23 cellular contexts compared by ENCODE assay signal in genomic region chr2:133836220-133836619, GRCh38.
DNase-seq lines count a peak whose midpoint lies in the region; ATAC-seq and TF ChIP-seq lines count a peak whose summit lies in the region.
"Had no signal": no experiment of that assay in that cellular context is flagged by ENCODE, and none has a peak within 500 bp of the region (broad histone marks: within the 10 kb centered on the region; RNA-seq: fewer than 3 reads in every experiment).

No MANE protein-coding gene starts in this region.

- no peak overlapping the region for H3K4me3 Mint-ChIP-seq in stimulated activated effector memory CD8-positive, alpha-beta T cell treated with anti-CD3 and anti-CD28 coated beads, Interleukin-12 subunit alpha, Interleukin-12 subunit beta, amount 100 ng/mL, for 72 hours
- H3K4me3 Mint-ChIP-seq in activated naive CD8-positive, alpha-beta T cell treated with anti-CD3 and anti-CD28 coated beads, Interleukin-2, amount 50 U/mL, for 24 hours = no peak overlapping the region
- H3K4me3 Mint-ChIP-seq: activated CD8-positive, alpha-beta T cell treated with anti-CD3 and anti-CD28 coated beads, Interleukin-2, amount 10 ng/mL, durations not matched to agents 7 days and 5 days; activated naive CD4-positive, alpha-beta T cell treated with anti-CD3 and anti-CD28 coated beads for 36 hours; activated T-cell treated with anti-CD3 and anti-CD28 coated beads, Interleukin-2, amount 50 U/mL, for 24 hours; naive thymus-derived CD8-positive, alpha-beta T cell; stimulated activated naive CD8-positive, alpha-beta T cell treated with anti-CD3 and anti-CD28 coated beads, Interleukin-15, Interleukin-2, amounts not matched to agents 100 ng/mL and 50 ng/mL, for 24 hours had no signal

- no peaks in the 10 kb centered on the region for H3K9me3 Mint-ChIP-seq in stimulated activated effector memory CD8-positive, alpha-beta T cell treated with anti-CD3 and anti-CD28 coated beads, Interleukin-12 subunit alpha, Interleukin-12 subunit beta, amount 100 ng/mL, for 72 hours
- no peaks in the 10 kb centered on the region for H3K9me3 Mint-ChIP-seq in activated naive CD8-positive, alpha-beta T cell treated with anti-CD3 and anti-CD28 coated beads, Interleukin-2, amount 50 U/mL, for 24 hours
- H3K9me3 Mint-ChIP-seq: activated naive CD4-positive, alpha-beta T cell treated with anti-CD3 and anti-CD28 coated beads for 36 hours; activated T-cell treated with anti-CD3 and anti-CD28 coated beads, Interleukin-2, amount 50 U/mL, for 24 hours; naive thymus-derived CD8-positive, alpha-beta T cell; stimulated activated naive CD8-positive, alpha-beta T cell treated with anti-CD3 and anti-CD28 coated beads, Interleukin-15, Interleukin-2, amounts not matched to agents 100 ng/mL and 50 ng/mL, for 24 hours had no signal

- H4K8ac ChIP-seq in IMR-90 (ENCODE audit: low read depth in 2 of 2, low read length in 2 of 2) (peak overlapping the region; percentile 88 to 93), mesendoderm (ENCODE audit: low read depth, low read length) (no peak overlapping the region)

- H3K23ac ChIP-seq in IMR-90 (ENCODE audit: low read depth, low read length) = peak overlapping the region; percentile 18; the same call in 1 of the 2 replicates
- H3K23ac ChIP-seq in mesendoderm (ENCODE audit: low read length) = no peak overlapping the region

- CTCF ChIA-PET in IMR-90 (lab: Yijun Ruan, JAX) = interaction anchor here (0.5 kb wide), 1 partner anchor 275 kb away, joined by 3 read pairs; no protein-coding TSS in a partner anchor

- peaks cover 3% of the 10 kb centered on the region for H3K27me3 Mint-ChIP-seq in activated naive CD8-positive, alpha-beta T cell treated with anti-CD3 and anti-CD28 coated beads, Interleukin-2, amount 50 U/mL, for 24 hours
- H3K27me3 Mint-ChIP-seq: activated T-cell treated with anti-CD3 and anti-CD28 coated beads, Interleukin-2, amount 50 U/mL, for 24 hours had no signal

- H3K27ac Mint-ChIP-seq in stimulated activated effector memory CD8-positive, alpha-beta T cell treated with anti-CD3 and anti-CD28 coated beads, Interleukin-12 subunit alpha, Interleukin-12 subunit beta, amount 100 ng/mL, for 72 hours = no peak overlapping the region
- H3K27ac Mint-ChIP-seq in activated naive CD8-positive, alpha-beta T cell treated with anti-CD3 and anti-CD28 coated beads, Interleukin-2, amount 50 U/mL, for 24 hours = no peak overlapping the region
- H3K27ac Mint-ChIP-seq: activated CD8-positive, alpha-beta T cell treated with anti-CD3 and anti-CD28 coated beads, Interleukin-2, amount 10 ng/mL, durations not matched to agents 7 days and 5 days; activated naive CD4-positive, alpha-beta T cell treated with anti-CD3 and anti-CD28 coated beads for 36 hours; activated T-cell treated with anti-CD3 and anti-CD28 coated beads, Interleukin-2, amount 50 U/mL, for 24 hours; stimulated activated naive CD8-positive, alpha-beta T cell treated with anti-CD3 and anti-CD28 coated beads, Interleukin-15, Interleukin-2, amounts not matched to agents 100 ng/mL and 50 ng/mL, for 24 hours had no signal

- no peak for TF ChIP-seq RAD21 in IMR-90 (IDR thresholded peaks at IDR 0.05; ENCODE audit: low read length)

- in situ Hi-C loops in IMR-90 (cut with MboI; ENCODE audit: low sequenced_read_pairs) = loop anchor here (25.0 kb wide), 1 partner anchor 1174 kb away; the partner anchor contains the start of gene LYPD1

- peak overlapping the region; percentile 90 for H3K4ac ChIP-seq in IMR-90 (ENCODE audit: low read depth, low read length)
- no peak overlapping the region for H3K4ac ChIP-seq in mesendoderm (ENCODE audit: low read depth, low read length)

- no CpG with 5 or more reads among the region's 2 CpGs for WGBS in IMR-90 (ENCODE audit: extremely low coverage in 2 of 2, insufficient read length in 1 of 2), 2 experiments
- WGBS in mesendoderm (ENCODE audit: extremely low coverage, insufficient coverage, low lambda C conversion rate) = no CpG with 5 or more reads among the region's 2 CpGs

- H4K5ac ChIP-seq in IMR-90 (ENCODE audit: low read depth, low read length) (peak overlapping the region; percentile 27), mesendoderm (ENCODE audit: low read length) (no peak overlapping the region)

- no peaks in the 10 kb centered on the region for H4K20me1 ChIP-seq in IMR-90 (ENCODE audit: insufficient read depth, low read length)

- peak overlapping the region; percentile 63 for H2AFZ ChIP-seq in IMR-90 (replicated peaks; ENCODE audit: low read length, poor library complexity)
- H2AFZ ChIP-seq: hepatocyte had no signal

- H4K91ac ChIP-seq in IMR-90 (ENCODE audit: insufficient read depth, low read depth, low read length) = peak overlapping the region; percentile 95

- no peaks in the 10 kb centered on the region for H3K4me1 Mint-ChIP-seq in stimulated activated effector memory CD8-positive, alpha-beta T cell treated with anti-CD3 and anti-CD28 coated beads, Interleukin-12 subunit alpha, Interleukin-12 subunit beta, amount 100 ng/mL, for 72 hours
- no peaks in the 10 kb centered on the region for H3K4me1 Mint-ChIP-seq in activated naive CD8-positive, alpha-beta T cell treated with anti-CD3 and anti-CD28 coated beads, Interleukin-2, amount 50 U/mL, for 24 hours

- no peak overlapping the region for H3K4me3 ChIP-seq in IMR-90 (ENCODE audit: insufficient read depth, low read depth, low read length)
- no peak overlapping the region for H3K4me3 ChIP-seq in mesendoderm (ENCODE audit: low read length)
- H3K4me3 ChIP-seq: hepatocyte, SJSA1, transverse colon had no signal

- H3K36me3 Mint-ChIP-seq in stimulated activated effector memory CD8-positive, alpha-beta T cell treated with anti-CD3 and anti-CD28 coated beads, Interleukin-12 subunit alpha, Interleukin-12 subunit beta, amount 100 ng/mL, for 72 hours = no peaks in the 10 kb centered on the region
- no peaks in the 10 kb centered on the region for H3K36me3 Mint-ChIP-seq in activated naive CD8-positive, alpha-beta T cell treated with anti-CD3 and anti-CD28 coated beads, Interleukin-2, amount 50 U/mL, for 24 hours (ENCODE audit: low read depth)
- H3K36me3 Mint-ChIP-seq: naive thymus-derived CD8-positive, alpha-beta T cell had no signal

- no peak overlapping the region for H3K4me2 ChIP-seq in IMR-90 (ENCODE audit: low read depth, low read length)
- no peak overlapping the region for H3K4me2 ChIP-seq in mesendoderm (ENCODE audit: low read length)
- H3K4me2 ChIP-seq: hepatocyte had no signal

- intact Hi-C loops in IMR-90 (cut with micrococcal nuclease) = no loop called here

- H3K36me3 ChIP-seq in IMR-90 (ENCODE audit: control insufficient read depth, insufficient read depth, low read length) (no peaks in the 10 kb centered on the region), mesendoderm (ENCODE audit: control insufficient read depth, insufficient read depth, low read length) (no peaks in the 10 kb centered on the region)
- H3K36me3 ChIP-seq: SJSA1, transverse colon had no signal

- POLR2A ChIA-PET in IMR-90 (lab: Charles Lee; ENCODE audit: unreplicated experiment) = interaction anchor here (0.5 kb wide), 1 partner anchor 762 kb away, joined by 10 read pairs; no protein-coding TSS in a partner anchor

- H3K27me3 ChIP-seq in IMR-90 (ENCODE audit: control insufficient read depth, insufficient read depth, low read length) (no peaks in the 10 kb centered on the region), mesendoderm (ENCODE audit: insufficient read depth, low read length, poor library complexity) (no peaks in the 10 kb centered on the region)
- H3K27me3 ChIP-seq: hepatocyte, SJSA1, transverse colon had no signal

- H3K14ac ChIP-seq in IMR-90 (replicated peaks; ENCODE audit: low read depth, low read length) = peak overlapping the region; percentile 91

- DNase-seq in IMR-90 (no peak), medulla oblongata (ENCODE audit: extremely low spot score) (peak; percentile 9), DMS114 treated with DMSO at 0.1 percent for 48 hours (lab: John Stamatoyannopoulos, UW; ENCODE audit: unreplicated experiment) (no peak), mesendoderm (no peak)
- no peak for DNase-seq in stimulated activated effector memory CD8-positive, alpha-beta T cell treated with anti-CD3 and anti-CD28 coated beads, Interleukin-12 subunit alpha, Interleukin-12 subunit beta, amount 100 ng/mL, for 72 hours (ENCODE audit: low spot score in 2 of 2)
- DNase-seq in activated naive CD8-positive, alpha-beta T cell treated with anti-CD3 and anti-CD28 coated beads, Interleukin-2, amount 50 U/mL, for 24 hours = no peak
- DNase-seq: activated CD8-positive, alpha-beta T cell treated with anti-CD3 and anti-CD28 coated beads, Interleukin-2, amount 10 ng/mL, durations not matched to agents 7 days and 5 days; activated naive CD4-positive, alpha-beta T cell treated with anti-CD3 and anti-CD28 coated beads for 36 hours; activated T-cell treated with anti-CD3 and anti-CD28 coated beads, Interleukin-2, amount 50 U/mL, for 24 hours; anterior cingulate cortex; central memory CD4-positive, alpha-beta T cell; naive thymus-derived CD8-positive, alpha-beta T cell; NCI-H1417; NCI-H2171; NCI-H748 treated with DMSO at 0.1 percent for 48 hours; posterior cingulate gyrus; transverse colon had no signal

- peaks cover 30% of the 10 kb centered on the region for H3K9me1 ChIP-seq in IMR-90 (ENCODE audit: insufficient read depth, low read length)

- H2BK120ac ChIP-seq in IMR-90 (ENCODE audit: low read depth, low read length) = peak overlapping the region; percentile 96
- H2BK120ac ChIP-seq in mesendoderm (ENCODE audit: low read depth, low read length) = no peak overlapping the region

- H3K79me2 ChIP-seq in mesendoderm (ENCODE audit: control insufficient read depth, insufficient read depth, low read length) = no peaks in the 10 kb centered on the region
- H3K79me2 ChIP-seq: hepatocyte had no signal

- peak overlapping the region; percentile 52; the same call in 1 of the 2 replicates for H3K27ac ChIP-seq in IMR-90 (ENCODE audit: insufficient read depth, low read length)
- no peak overlapping the region for H3K27ac ChIP-seq in mesendoderm (ENCODE audit: low read depth, low read length)
- H3K27ac ChIP-seq: epithelial cell of prostate, hepatocyte, SJSA1, transverse colon had no signal

- H3K18ac ChIP-seq in IMR-90 (ENCODE audit: low read depth, low read length) = peak overlapping the region; percentile 54
- no peak overlapping the region for H3K18ac ChIP-seq in mesendoderm (ENCODE audit: low read length)

- peak overlapping the region; percentile 68 for H2BK20ac ChIP-seq in IMR-90 (ENCODE audit: low read depth, low read length)

- peak overlapping the region; percentile 92 for H2AK9ac ChIP-seq in IMR-90 (replicated peaks; ENCODE audit: low read depth, low read length, poor library complexity)

- BruUV-seq in IMR-90 (replicated peaks; lab: Mats Ljungman, UMichigan) = no TSS peak

- H2AK5ac ChIP-seq in IMR-90 (ENCODE audit: low read depth, low read length) (peak overlapping the region; percentile 99), mesendoderm (ENCODE audit: low read length) (no peak overlapping the region)

- H2BK15ac ChIP-seq in IMR-90 (ENCODE audit: low read depth, low read length) = peak overlapping the region; percentile 97; the same call in 2 of the 3 replicates
- H2BK15ac ChIP-seq in mesendoderm (replicated peaks; ENCODE audit: low read depth) = no peak overlapping the region

- H2BK5ac ChIP-seq in IMR-90 (ENCODE audit: low read depth, low read length, poor library complexity, severe bottlenecking) (peak overlapping the region; percentile 89), mesendoderm (ENCODE audit: low read length) (no peak overlapping the region)

- H3K4me1 ChIP-seq in IMR-90 (ENCODE audit: control insufficient read depth, insufficient read depth, low read length) (peaks cover 20% of the 10 kb centered on the region), mesendoderm (ENCODE audit: control insufficient read depth, low read depth, low read length) (no peaks in the 10 kb centered on the region)
- H3K4me1 ChIP-seq: transverse colon had no signal

- H3K79me1 ChIP-seq in IMR-90 (ENCODE audit: low read depth in 1 of 2, low read length in 2 of 2) (peaks cover 0 to 29% of the 10 kb centered on the region in 2 experiments; a peak in 2 of 4 replicates), mesendoderm (ENCODE audit: low read length) (no peaks in the 10 kb centered on the region)

- peak overlapping the region; percentile 16; the same call in 1 of the 2 replicates for H3K56ac ChIP-seq in IMR-90 (ENCODE audit: extremely low read depth, insufficient read depth, low read length)
- H3K56ac ChIP-seq in mesendoderm (ENCODE audit: low read length) = no peak overlapping the region

- dilution Hi-C loops in IMR-90 (cut with HindIII; ENCODE audit: low sequenced_read_pairs, unreplicated experiment) = no loop called here

- ATAC-seq in GM18868 (IDR thresholded peaks at IDR 0.05; ENCODE audit: unreplicated experiment) (peak; percentile 83), HG02623 (IDR thresholded peaks at IDR 0.05; ENCODE audit: unreplicated experiment) (peak; percentile 52), IMR-90 (ENCODE audit: low read depth) (no peak)
- ATAC-seq in stimulated activated effector memory CD8-positive, alpha-beta T cell treated with anti-CD3 and anti-CD28 coated beads, Interleukin-12 subunit alpha, Interleukin-12 subunit beta, amount 100 ng/mL, for 72 hours = no peak
- no peak for ATAC-seq in activated naive CD8-positive, alpha-beta T cell treated with anti-CD3 and anti-CD28 coated beads, Interleukin-2, amount 50 U/mL, for 24 hours
- ATAC-seq: activated CD8-positive, alpha-beta T cell treated with anti-CD3 and anti-CD28 coated beads, Interleukin-2, amount 10 ng/mL, durations not matched to agents 7 days and 5 days; naive thymus-derived CD8-positive, alpha-beta T cell had no signal

- H3K9ac ChIP-seq in IMR-90 (ENCODE audit: low read depth, low read length) = no peak overlapping the region
- no peak overlapping the region for H3K9ac ChIP-seq in mesendoderm (ENCODE audit: low read length)

- no peak for TF ChIP-seq POLR2A in IMR-90 (IDR thresholded peaks at IDR 0.05; ENCODE audit: low read depth, low read length)

- H3K9me3 ChIP-seq in IMR-90 (ENCODE audit: control insufficient read depth, insufficient read depth, low read length) = peaks cover 5% of the 10 kb centered on the region
- H3K9me3 ChIP-seq: SJSA1, transverse colon had no signal

- no peak for TF ChIP-seq CTCF in IMR-90 (conservative IDR thresholded peaks at IDR 0.05; ENCODE audit: low read depth, low read length)

Comparison
In these comparisons a context has a peak if more than half of its experiments do, and no peak if none do; other contexts are left out.
1. ATAC-seq: peak in GM18868 (single experiment) and HG02623 (single experiment); none in IMR-90 (single experiment), stimulated activated effector memory CD8-positive, alpha-beta T cell treated with anti-CD3 and anti-CD28 coated beads, Interleukin-12 subunit alpha, Interleukin-12 subunit beta, amount 100 ng/mL, for 72 hours (single experiment) and activated naive CD8-positive, alpha-beta T cell treated with anti-CD3 and anti-CD28 coated beads, Interleukin-2, amount 50 U/mL, for 24 hours (single experiment).